ENCODE assay signal across 18 cellular contexts in genomic region chr2:37618326-37618725, GRCh38.
"Had no signal": no experiment of that assay in that cellular context is flagged by ENCODE, and none has a peak within 500 bp of the region (broad histone marks: within the 10 kb centered on the region; RNA-seq: fewer than 3 reads in every experiment).

No MANE protein-coding gene starts in this region.

- H3K27me3 Mint-ChIP-seq: natural killer cell treated with Interleukin-12 subunit alpha and Interleukin-12 subunit beta and Interleukin-15 and Interleukin-18, amount 100 ng/mL, for 72 hours had no signal

- H3K4me3 ChIP-seq: gastrocnemius medialis, heart left ventricle, transverse colon had no signal

- H3K9me3 ChIP-seq: gastrocnemius medialis, heart left ventricle, transverse colon had no signal

- H3K4me3 Mint-ChIP-seq: activated CD8-positive, alpha-beta T cell treated with anti-CD3 and anti-CD28 coated beads, Interleukin-2, amount 10 ng/mL, durations not matched to agents 7 days and 5 days; endodermal cell; natural killer cell treated with Interleukin-12 subunit alpha and Interleukin-12 subunit beta and Interleukin-15 and Interleukin-18, amount 100 ng/mL, for 72 hours; T-helper 1 cell treated with Interleukin-12 subunit alpha and Interleukin-12 subunit beta and Interleukin-4 antibody, amounts not matched to agents 30 μg/mL and 1 μg/mL, for 36 hours had no signal

- H3K9me3 Mint-ChIP-seq: endodermal cell; immature natural killer cell; natural killer cell treated with Interleukin-12 subunit alpha and Interleukin-12 subunit beta and Interleukin-15 and Interleukin-18, amount 100 ng/mL, for 72 hours had no signal

- DNase-seq: activated CD4-positive, alpha-beta T cell treated with anti-CD3 and anti-CD28 coated beads for 4 hours; activated CD8-positive, alpha-beta memory T cell treated with anti-CD3 and anti-CD28 coated beads, Interleukin-2, amount 50 U/mL, for 48 hours; activated CD8-positive, alpha-beta T cell treated with anti-CD3 and anti-CD28 coated beads, Interleukin-2, amount 10 ng/mL, durations not matched to agents 7 days and 5 days; activated naive CD4-positive, alpha-beta T cell treated with Interleukin-2 at 50 U/mL for 16 hours; endodermal cell; gastrocnemius medialis; heart left ventricle; immature natural killer cell; nucleus accumbens; posterior cingulate gyrus; retina; stimulated activated CD4-positive, alpha-beta T cell treated with anti-CD3 and anti-CD28 coated beads, Interleukin-2, amount 100 ng/mL, for 48 hours; stimulated activated naive CD4-positive, alpha-beta T cell treated with Interleukin-2 at 50 U/mL for 16 hours; substantia nigra; transverse colon; WERI-Rb-1 had no signal

- H3K4me1 ChIP-seq: gastrocnemius medialis had no signal

- H3K27me3 ChIP-seq: gastrocnemius medialis, heart left ventricle, transverse colon had no signal

- H3K27ac ChIP-seq: gastrocnemius medialis, heart left ventricle, WERI-Rb-1 had no signal

- H3K36me3 ChIP-seq: gastrocnemius medialis, heart left ventricle, transverse colon, WERI-Rb-1 had no signal

- H3K27ac Mint-ChIP-seq: activated CD8-positive, alpha-beta T cell treated with anti-CD3 and anti-CD28 coated beads, Interleukin-2, amount 10 ng/mL, durations not matched to agents 7 days and 5 days; endodermal cell; T-helper 1 cell treated with Interleukin-12 subunit alpha and Interleukin-12 subunit beta and Interleukin-4 antibody, amounts not matched to agents 30 μg/mL and 1 μg/mL, for 36 hours had no signal

- ATAC-seq: activated CD8-positive, alpha-beta T cell treated with anti-CD3 and anti-CD28 coated beads, Interleukin-2, amount 10 ng/mL, durations not matched to agents 7 days and 5 days; gastrocnemius medialis; heart left ventricle; natural killer cell treated with Interleukin-12 subunit alpha and Interleukin-12 subunit beta and Interleukin-15 and Interleukin-18, amount 100 ng/mL, for 72 hours had no signal
